In the genomic region with DNA sequence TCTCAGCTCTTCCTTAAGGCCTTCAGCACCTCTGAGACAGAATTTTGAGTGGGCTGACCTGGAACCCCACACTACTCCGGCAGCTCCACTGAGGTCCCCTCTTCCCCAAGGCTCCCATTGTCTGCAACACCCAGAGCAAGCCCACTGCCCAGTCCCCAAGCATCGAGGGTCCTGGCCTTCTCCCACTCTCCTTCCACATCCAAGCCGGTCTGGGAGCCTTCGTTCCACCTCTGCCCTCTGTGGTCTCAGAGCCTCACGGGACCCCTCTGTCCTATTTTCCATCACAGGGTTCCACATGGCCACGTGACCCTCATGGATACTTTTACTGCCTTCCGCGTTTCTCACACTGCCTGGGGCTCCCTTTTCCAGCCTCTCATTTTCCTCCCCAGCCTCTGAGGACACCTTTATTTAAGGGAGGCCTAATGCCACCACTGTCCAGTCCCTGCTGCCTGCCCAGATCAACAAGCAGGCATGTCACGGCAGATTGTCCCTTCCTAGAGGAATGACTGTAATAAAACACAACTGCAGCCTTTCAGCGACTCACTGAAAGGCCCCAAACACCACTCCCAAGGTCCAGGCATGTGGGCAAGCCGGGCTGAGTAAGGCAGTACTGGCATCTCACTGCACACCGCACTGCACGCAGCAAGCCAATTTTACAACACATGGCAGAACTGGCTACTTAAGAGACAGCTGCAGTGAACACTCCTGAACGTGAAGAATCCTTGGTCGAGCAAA, we compare ENCODE assay signal across 31 cellular contexts. TPM values are rescaled to one million over a fixed set of nuclear protein-coding genes. Genes with fewer than 3 reads are reported as not detected.
"Had no signal": no experiment of that assay in that cellular context is flagged by ENCODE, and none has a peak within 500 bp of the region (broad histone marks: within the 10 kb centered on the region; RNA-seq: fewer than 3 reads in every experiment).

No MANE protein-coding gene starts in this region.

- H3K4me2 ChIP-seq: SK-N-SH had no signal

- H3K9ac ChIP-seq: SK-N-SH had no signal

- H3K27ac ChIP-seq: ascending aorta, body of pancreas, Peyer's patch, RWPE1, SJCRH30, VCaP had no signal

- H3K36me3 ChIP-seq: ascending aorta, MG63, Peyer's patch, SJCRH30 had no signal

- H3K27me3 ChIP-seq: SJCRH30 had no signal

- H3K4me3 ChIP-seq: ascending aorta, body of pancreas, MG63, Peyer's patch, SJCRH30 had no signal

- FAIRE-seq: bronchial epithelial cell had no signal

- H3K4me1 ChIP-seq: ascending aorta, SJCRH30 had no signal

- DNase-seq: activated CD4-positive, alpha-beta memory T cell treated with anti-CD3 and anti-CD28 coated beads for 36 hours; activated CD4-positive, alpha-beta T cell treated with anti-CD3 and anti-CD28 coated beads, Interleukin-2, amount 10 ng/mL, durations not matched to agents 7 days and 5 days; activated CD4-positive, CD25-positive, alpha-beta regulatory T cell; activated effector memory CD4-positive, alpha-beta T cell treated with anti-CD3 and anti-CD28 coated beads, Interleukin-2, amount 50 U/mL, for 16 hours; activated naive CD4-positive, alpha-beta T cell treated with Interleukin-2 at 50 U/mL for 16 hours; activated naive CD8-positive, alpha-beta T cell treated with anti-CD3 and anti-CD28 coated beads, Interleukin-2, amount 50 U/mL, for 24 hours; activated T-cell treated with anti-CD3 and anti-CD28 coated beads, Interleukin-2, amount 50 U/mL, for 4 hours; amniotic stem cell; body of pancreas; central memory CD4-positive, alpha-beta T cell; MG63; MV-4-11; NCI-H1092 treated with DMSO at 0.1 percent for 48 hours; NCI-H1417 treated with DMSO at 0.1 percent for 48 hours; NCI-H1694; NCI-H2029; NCI-H510A treated with DMSO at 0.1 percent for 48 hours; NCI-H69; NK-92 treated with Interleukin-12 subunit alpha and Interleukin-12 subunit beta, amount 100 ng/mL, for 24 hours; OCI-M1; Peyer's patch; Right ventricle myocardium superior; SJCRH30; SK-N-SH; T-helper 1 cell had no signal

- H3K9me3 ChIP-seq: ascending aorta, body of pancreas, MG63, Peyer's patch, SJCRH30, SK-N-SH had no signal

RNA-seq across cellular contexts. Expression of gene SALL3, which starts 7.9 kb away (rescaled TPM):
- total RNA-seq: activated CD4-positive, alpha-beta memory T cell treated with anti-CD3 and anti-CD28 coated beads for 36 hours; activated CD4-positive, alpha-beta T cell treated with anti-CD3 and anti-CD28 coated beads, Interleukin-2, amount 10 ng/mL, durations not matched to agents 7 days and 5 days; activated naive CD4-positive, alpha-beta T cell treated with anti-CD3 and anti-CD28 coated beads, Interleukin-2, amount 50 U/mL, for 72 hours; activated T-cell treated with anti-CD3 and anti-CD28 coated beads, Interleukin-2, amount 50 U/mL, for 4 hours; ascending aorta; body of pancreas; bronchial epithelial cell; Peyer's patch; SJCRH30; T-helper 2 cell treated with Interferon-gamma antibody and Interleukin-4, amounts not matched to agents 100 ng/mL and 5 ng/mL, for 36 hours had no signal
- polyA plus RNA-seq: SK-N-SH had no signal
